Comparison of ENCODE assay signal across 9 cellular contexts in the genomic region with DNA sequence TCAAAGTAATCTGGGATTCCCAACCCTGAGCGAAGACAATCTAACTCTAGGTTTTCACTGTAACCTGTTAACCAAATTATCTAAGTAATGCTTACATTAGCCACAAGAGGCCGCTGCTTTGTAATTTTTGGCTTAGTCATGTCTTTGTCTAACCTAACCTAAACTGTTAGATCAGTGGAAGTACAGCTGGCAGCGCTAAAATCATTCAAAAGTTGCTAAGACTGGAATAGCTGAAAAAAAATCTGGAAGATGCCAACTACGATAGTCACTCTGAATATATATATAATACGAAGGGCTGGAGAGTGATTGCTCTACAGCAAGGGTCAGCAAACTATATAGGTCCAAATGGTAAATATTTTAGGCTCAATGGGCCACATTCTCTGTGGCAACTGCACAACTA.
DNase-seq lines count a peak whose midpoint lies in the region; ATAC-seq and TF ChIP-seq lines count a peak whose summit lies in the region.
"Had no signal": no experiment of that assay in that cellular context is flagged by ENCODE, and none has a peak within 500 bp of the region (broad histone marks: within the 10 kb centered on the region; RNA-seq: fewer than 3 reads in every experiment).

No MANE protein-coding gene starts in this region.

- TF ChIP-seq CTCF in HL-60 (IDR thresholded peaks at IDR 0.05; ENCODE audit: insufficient read depth, low read length): peak; percentile 61
- TF ChIP-seq CTCF in retinal pigment epithelial cell (conservative IDR thresholded peaks at IDR 0.05; ENCODE audit: low read depth, low read length): peak; percentile 59

- H3K27ac ChIP-seq in HL-60 (replicated peaks): no peak overlapping the region
- H3K27ac ChIP-seq: BLaER1 treated with 17β-estradiol and CSF1 and Interleukin-3, amounts not matched to agents 10 nM and 100 nM had no signal

- no peak overlapping the region for H3K27ac Mint-ChIP-seq in activated naive CD8-positive, alpha-beta T cell treated with anti-CD3 and anti-CD28 coated beads, Interleukin-2, amount 10 ng/mL, durations not matched to agents 7 days and 5 days

- intact Hi-C loops in left cardiac atrium (cut with DNase I): loop anchor here (2.0 to 5.0 kb wide), 2 partner anchors 283 to 287 kb away; no protein-coding TSS in a partner anchor

- H3K36me3 Mint-ChIP-seq in activated naive CD8-positive, alpha-beta T cell treated with anti-CD3 and anti-CD28 coated beads, Interleukin-2, amount 10 ng/mL, durations not matched to agents 7 days and 5 days: peaks cover 6% of the 10 kb centered on the region

- H3K4me3 ChIP-seq in HL-60 (replicated peaks; ENCODE audit: insufficient read depth, low read length) (no peak overlapping the region), retinal pigment epithelial cell (ENCODE audit: low read length) (no peak overlapping the region)
- H3K4me3 ChIP-seq: BLaER1 treated with 17β-estradiol and CSF1 and Interleukin-3, amounts not matched to agents 10 nM and 100 nM had no signal

- H3K27me3 Mint-ChIP-seq in activated naive CD8-positive, alpha-beta T cell treated with anti-CD3 and anti-CD28 coated beads, Interleukin-2, amount 10 ng/mL, durations not matched to agents 7 days and 5 days: no peaks in the 10 kb centered on the region

- H3K4me1 Mint-ChIP-seq in activated naive CD8-positive, alpha-beta T cell treated with anti-CD3 and anti-CD28 coated beads, Interleukin-2, amount 10 ng/mL, durations not matched to agents 7 days and 5 days: no peaks in the 10 kb centered on the region

- no peaks in the 10 kb centered on the region for H3K9me3 Mint-ChIP-seq in activated naive CD8-positive, alpha-beta T cell treated with anti-CD3 and anti-CD28 coated beads, Interleukin-2, amount 10 ng/mL, durations not matched to agents 7 days and 5 days

- ATAC-seq in GM21526 (IDR thresholded peaks at IDR 0.05; ENCODE audit: low FRiP score, unreplicated experiment) (peak; percentile 95), left cardiac atrium (peak; percentile 81 to 90)
- ATAC-seq in activated naive CD8-positive, alpha-beta T cell treated with anti-CD3 and anti-CD28 coated beads, Interleukin-2, amount 10 ng/mL, durations not matched to agents 7 days and 5 days (ENCODE audit: low read depth): peak; percentile 61

- POLR2A ChIA-PET in activated naive CD8-positive, alpha-beta T cell treated with anti-CD3 and anti-CD28 coated beads, Interleukin-2, amount 10 ng/mL, durations not matched to agents 7 days and 5 days (lab: Charles Lee): interaction anchor here (1.2 kb wide), 1 partner anchor 287 kb away, joined by 3 read pairs; no protein-coding TSS in a partner anchor

- DNase-seq in NCI-H146 (lab: John Stamatoyannopoulos, UW): peak; percentile 28
- no peak for DNase-seq in NCI-H146 treated with DMSO at 0.1 percent for 48 hours (lab: John Stamatoyannopoulos, UW; ENCODE audit: unreplicated experiment)
- peak; percentile 12 to 59 for DNase-seq in HL-60 (ENCODE audit: low read depth in 1 of 2, low spot score in 1 of 2)
- DNase-seq in OCI-M2 (lab: John Stamatoyannopoulos, UW; ENCODE audit: unreplicated experiment): peak; percentile 19
- no peak for DNase-seq in activated naive CD8-positive, alpha-beta T cell treated with anti-CD3 and anti-CD28 coated beads, Interleukin-2, amount 10 ng/mL, durations not matched to agents 7 days and 5 days
- peak; percentile 30 for DNase-seq in left cardiac atrium
- DNase-seq in retinal pigment epithelial cell (ENCODE audit: low read depth): no peak

- H3K27me3 ChIP-seq in HL-60 (ENCODE audit: insufficient read depth, poor library complexity, severe bottlenecking): no peaks in the 10 kb centered on the region
- H3K27me3 ChIP-seq: BLaER1 treated with 17β-estradiol and CSF1 and Interleukin-3, amounts not matched to agents 10 nM and 100 nM had no signal

- no peak overlapping the region for H3K4me3 Mint-ChIP-seq in activated naive CD8-positive, alpha-beta T cell treated with anti-CD3 and anti-CD28 coated beads, Interleukin-2, amount 10 ng/mL, durations not matched to agents 7 days and 5 days

Comparison
In these comparisons a context has a peak if more than half of its experiments do, and no peak if none do; other contexts are left out.
1. DNase-seq: peak in NCI-H146 (single experiment), HL-60 (2 of 2), OCI-M2 (single experiment) and left cardiac atrium (single experiment); none in NCI-H146 treated with DMSO at 0.1 percent for 48 hours (single experiment), activated naive CD8-positive, alpha-beta T cell treated with anti-CD3 and anti-CD28 coated beads, Interleukin-2, amount 10 ng/mL, durations not matched to agents 7 days and 5 days (single experiment) and retinal pigment epithelial cell (single experiment).
2. Peak in every context shown above with its lines, with median percentiles within 50 percentile points of each other: ATAC-seq.